Comparison of ENCODE assay signal across 1 cellular context in genomic region chr15:31350771-31351170, GRCh38.
TF ChIP-seq lines count a peak whose summit lies in the region.

No MANE protein-coding gene starts in this region.

TF ChIP-seq in WTC11, 78 proteins besides CTCF, POLR2A, EP300 and RAD21 (continued from another document):
- TF ChIP-seq, protein P1, sequence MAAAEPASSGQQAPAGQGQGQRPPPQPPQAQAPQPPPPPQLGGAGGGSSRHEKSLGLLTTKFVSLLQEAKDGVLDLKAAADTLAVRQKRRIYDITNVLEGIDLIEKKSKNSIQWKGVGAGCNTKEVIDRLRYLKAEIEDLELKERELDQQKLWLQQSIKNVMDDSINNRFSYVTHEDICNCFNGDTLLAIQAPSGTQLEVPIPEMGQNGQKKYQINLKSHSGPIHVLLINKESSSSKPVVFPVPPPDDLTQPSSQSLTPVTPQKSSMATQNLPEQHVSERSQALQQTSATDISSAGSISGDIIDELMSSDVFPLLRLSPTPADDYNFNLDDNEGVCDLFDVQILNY (CRISPR knock-in tag; IDR thresholded peaks at IDR 0.05) = no peak
- TF ChIP-seq ZNF138 (CRISPR knock-in tag; conservative IDR thresholded peaks at IDR 0.05) = no peak
- TF ChIP-seq GRHL2 (CRISPR knock-in tag; IDR thresholded peaks at IDR 0.05; ENCODE audit: insufficient replicate concordance, severe bottlenecking) = no peak
- no peak for TF ChIP-seq ATF2 (CRISPR knock-in tag; IDR thresholded peaks at IDR 0.05; ENCODE audit: borderline replicate concordance, low read depth)
- TF ChIP-seq CBFB (CRISPR knock-in tag; IDR thresholded peaks at IDR 0.05; ENCODE audit: low read depth) = no peak
- TF ChIP-seq HMGA2 (CRISPR knock-in tag; IDR thresholded peaks at IDR 0.05) = no peak
